ENCODE assay signal across 13 cellular contexts in the genomic region with DNA sequence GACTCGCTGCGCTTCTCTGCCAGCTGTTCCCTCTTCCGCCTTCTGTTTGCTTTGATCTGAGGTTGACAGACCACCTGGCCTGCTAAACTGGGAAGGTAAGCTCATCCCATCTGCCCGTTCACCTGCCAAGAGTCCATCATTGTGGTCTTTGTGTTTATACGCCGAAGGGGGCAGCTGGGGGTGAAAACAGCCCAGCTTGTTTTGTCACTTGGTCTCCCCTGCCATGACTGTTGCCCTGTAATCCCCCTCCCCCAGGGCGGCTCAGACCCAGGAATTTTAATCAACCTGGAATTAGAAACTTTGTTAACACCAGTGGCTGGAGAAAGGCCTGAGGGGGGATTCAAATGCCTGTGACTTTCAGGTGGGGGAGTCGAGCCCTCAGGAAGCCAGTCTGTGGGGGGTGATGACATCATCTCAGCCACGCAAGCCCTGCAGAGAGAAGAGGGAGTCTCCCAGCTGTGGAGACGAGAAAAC.
DNase-seq lines count a peak whose midpoint lies in the region; ATAC-seq and TF ChIP-seq lines count a peak whose summit lies in the region.
"Had no signal": no experiment of that assay in that cellular context is flagged by ENCODE, and none has a peak within 500 bp of the region (broad histone marks: within the 10 kb centered on the region; RNA-seq: fewer than 3 reads in every experiment).

No MANE protein-coding gene starts in this region.

- POLR2A ChIA-PET in RWPE1 (lab: Yijun Ruan, JAX; ENCODE audit: low non-redundant PET), result no interaction called here

- H3K79me2 ChIP-seq in GM23338 (replicated peaks; ENCODE audit: insufficient read depth), result no peaks in the 10 kb centered on the region

- no peaks in the 10 kb centered on the region for H3K9me2 ChIP-seq in GM23338 (ENCODE audit: insufficient read depth)

- CTCF ChIA-PET in RWPE1 (lab: Yijun Ruan, JAX), result no interaction called here

- H3K4me1 Mint-ChIP-seq in GM23338, result peaks cover 29% of the 10 kb centered on the region
- H3K4me1 Mint-ChIP-seq in nephron, result peaks cover 67% of the 10 kb centered on the region

- no peak for TF ChIP-seq POLR2A in esophagus squamous epithelium (IDR thresholded peaks at IDR 0.05)

- H2AFZ ChIP-seq in GM23338, result 0 out of 2 replicates have a peak overlapping the region, but pooled peaks have one; percentile 63

- H4K20me1 ChIP-seq in GM23338 (replicated peaks; ENCODE audit: insufficient read depth), result no peaks in the 10 kb centered on the region

- TF ChIP-seq CTCF in GM23338 (conservative IDR thresholded peaks at IDR 0.05; ENCODE audit: low read depth in 2 of 2) (no peak), nephron (IDR thresholded peaks at IDR 0.05; ENCODE audit: unreplicated experiment in 3 of 3) (no peak), RWPE1 (conservative IDR thresholded peaks at IDR 0.05; ENCODE audit: low read depth) (no peak), esophagus squamous epithelium (IDR thresholded peaks at IDR 0.05) (no peak)

- H3K9me3 Mint-ChIP-seq in GM23338, result no peaks in the 10 kb centered on the region
- H3K9me3 Mint-ChIP-seq in nephron, result peaks cover 4% of the 10 kb centered on the region
- H3K9me3 Mint-ChIP-seq: activated T-helper 2 cell treated with anti-CD3 and anti-CD28 coated beads, Interferon-gamma antibody, Interleukin-2, Interleukin-4, amounts not matched to agents 10 μg/mL and 5 μg/mL and 100 μg/mL, durations not matched to agents 14 hours and 24 hours and 36 hours; CD4-positive, CD25-positive, alpha-beta regulatory T cell; naive thymus-derived CD4-positive, alpha-beta T cell had no signal

- H3K4me1 ChIP-seq in GM23338 (ENCODE audit: insufficient read depth), result peaks cover 4% of the 10 kb centered on the region; the same call in 1 of the 2 replicates
- H3K4me1 ChIP-seq in SJCRH30, result peaks cover 46% of the 10 kb centered on the region
- H3K4me1 ChIP-seq in esophagus squamous epithelium, result peaks cover 0 to 15% (median 0%) of the 10 kb centered on the region in 3 donors

- H3K36me3 Mint-ChIP-seq in GM23338 (ENCODE audit: low read depth) (no peaks in the 10 kb centered on the region), nephron (ENCODE audit: low read depth) (no peaks in the 10 kb centered on the region)
- H3K36me3 Mint-ChIP-seq: CD4-positive, CD25-positive, alpha-beta regulatory T cell; naive thymus-derived CD4-positive, alpha-beta T cell had no signal

- intact Hi-C loops in esophagus squamous epithelium (cut with DNase I), result no loop called here

- DNase-seq in GM23338 (ENCODE audit: low spot score), result no peak
- peak; percentile 92 for DNase-seq in NCI-H146 treated with DMSO at 0.1 percent for 48 hours (lab: John Stamatoyannopoulos, UW; ENCODE audit: unreplicated experiment)
- DNase-seq in SJCRH30, result peak; percentile 59 to 64
- DNase-seq in RWPE1 (ENCODE audit: low spot score), result no peak
- no peak for DNase-seq in esophagus squamous epithelium (lab: John Stamatoyannopoulos, UW)
- DNase-seq: activated CD4-positive, alpha-beta T cell treated with anti-CD3 and anti-CD28 coated beads, Interleukin-2, amount 50 U/mL, for 48 hours; CD4-positive, CD25-positive, alpha-beta regulatory T cell; effector CD8-positive, alpha-beta T cell; kidney glomerular epithelial cell; naive thymus-derived CD4-positive, alpha-beta T cell had no signal

- H3K4me3 ChIP-seq in GM23338, result no peak overlapping the region
- no peak overlapping the region for H3K4me3 ChIP-seq in SJCRH30
- H3K4me3 ChIP-seq in esophagus squamous epithelium, result no peak overlapping the region

- H3K27ac Mint-ChIP-seq in GM23338, result peak overlapping the region; percentile 83
- peak overlapping the region; percentile 24 to 38 (median 29) for H3K27ac Mint-ChIP-seq in nephron
- H3K27ac Mint-ChIP-seq: activated T-helper 2 cell treated with anti-CD3 and anti-CD28 coated beads, Interferon-gamma antibody, Interleukin-2, Interleukin-4, amounts not matched to agents 10 μg/mL and 5 μg/mL and 100 μg/mL, durations not matched to agents 14 hours and 24 hours and 36 hours had no signal

- H3K27me3 ChIP-seq in GM23338 (ENCODE audit: insufficient read depth) (no peaks in the 10 kb centered on the region), SJCRH30 (no peaks in the 10 kb centered on the region), esophagus squamous epithelium (no peaks in the 10 kb centered on the region)

- H3K4me2 ChIP-seq in GM23338, result no peak overlapping the region

- H3F3A ChIP-seq in GM23338 (replicated peaks; ENCODE audit: low read depth), result no peaks in the 10 kb centered on the region

- peaks cover 3% of the 10 kb centered on the region for H3K27me3 Mint-ChIP-seq in GM23338 (ENCODE audit: insufficient read depth, low read depth, poor library complexity)
- H3K27me3 Mint-ChIP-seq in nephron (ENCODE audit: low read depth), result peaks cover 7% of the 10 kb centered on the region
- H3K27me3 Mint-ChIP-seq: CD4-positive, CD25-positive, alpha-beta regulatory T cell; naive thymus-derived CD4-positive, alpha-beta T cell had no signal

- H3K36me3 ChIP-seq in GM23338 (ENCODE audit: insufficient read depth), result no peaks in the 10 kb centered on the region
- no peaks in the 10 kb centered on the region for H3K36me3 ChIP-seq in SJCRH30
- H3K36me3 ChIP-seq in esophagus squamous epithelium, result no peaks in the 10 kb centered on the region

- ATAC-seq in GM23338, result no peak
- ATAC-seq in HG03442 (IDR thresholded peaks at IDR 0.05; ENCODE audit: unreplicated experiment), result no peak
- ATAC-seq: naive thymus-derived CD4-positive, alpha-beta T cell had no signal

- H3K9me3 ChIP-seq in SJCRH30 (replicated peaks), result no peaks in the 10 kb centered on the region
- H3K9me3 ChIP-seq in esophagus squamous epithelium, result no peaks in the 10 kb centered on the region

- H3K27ac ChIP-seq in GM23338 (ENCODE audit: low read depth), result no peak overlapping the region
- H3K27ac ChIP-seq in SJCRH30, result peak overlapping the region; percentile 95
- H3K27ac ChIP-seq in RWPE1, result no peak overlapping the region
- H3K27ac ChIP-seq in esophagus squamous epithelium, result no peak overlapping the region

- H3K4me3 Mint-ChIP-seq in GM23338 (no peak overlapping the region), nephron (no peak overlapping the region)
- H3K4me3 Mint-ChIP-seq: CD4-positive, CD25-positive, alpha-beta regulatory T cell; naive thymus-derived CD4-positive, alpha-beta T cell had no signal

- WGBS in esophagus squamous epithelium, 2 donors, result 69 to 96% methylated on average over 4 to 10 of the region's 10 CpGs

TF ChIP-seq in GM23338, 12 proteins besides CTCF, POLR2A, EP300 and RAD21 (continues in another document):
- TF ChIP-seq EZH2 (IDR thresholded peaks at IDR 0.05; ENCODE audit: low read depth, unreplicated experiment) (no peak), ZNF331 (CRISPR knock-in tag; IDR thresholded peaks at IDR 0.05; ENCODE audit: low read depth) (no peak), NANOG (IDR thresholded peaks at IDR 0.05; ENCODE audit: borderline replicate concordance) (no peak), STAT1 (IDR thresholded peaks at IDR 0.05; ENCODE audit: unreplicated experiment) (no peak), POLR2AphosphoS5 (IDR thresholded peaks at IDR 0.05; ENCODE audit: low read depth) (no peak), JUNB (IDR thresholded peaks at IDR 0.05; ENCODE audit: unreplicated experiment) (no peak)
- TF ChIP-seq, protein P1, sequence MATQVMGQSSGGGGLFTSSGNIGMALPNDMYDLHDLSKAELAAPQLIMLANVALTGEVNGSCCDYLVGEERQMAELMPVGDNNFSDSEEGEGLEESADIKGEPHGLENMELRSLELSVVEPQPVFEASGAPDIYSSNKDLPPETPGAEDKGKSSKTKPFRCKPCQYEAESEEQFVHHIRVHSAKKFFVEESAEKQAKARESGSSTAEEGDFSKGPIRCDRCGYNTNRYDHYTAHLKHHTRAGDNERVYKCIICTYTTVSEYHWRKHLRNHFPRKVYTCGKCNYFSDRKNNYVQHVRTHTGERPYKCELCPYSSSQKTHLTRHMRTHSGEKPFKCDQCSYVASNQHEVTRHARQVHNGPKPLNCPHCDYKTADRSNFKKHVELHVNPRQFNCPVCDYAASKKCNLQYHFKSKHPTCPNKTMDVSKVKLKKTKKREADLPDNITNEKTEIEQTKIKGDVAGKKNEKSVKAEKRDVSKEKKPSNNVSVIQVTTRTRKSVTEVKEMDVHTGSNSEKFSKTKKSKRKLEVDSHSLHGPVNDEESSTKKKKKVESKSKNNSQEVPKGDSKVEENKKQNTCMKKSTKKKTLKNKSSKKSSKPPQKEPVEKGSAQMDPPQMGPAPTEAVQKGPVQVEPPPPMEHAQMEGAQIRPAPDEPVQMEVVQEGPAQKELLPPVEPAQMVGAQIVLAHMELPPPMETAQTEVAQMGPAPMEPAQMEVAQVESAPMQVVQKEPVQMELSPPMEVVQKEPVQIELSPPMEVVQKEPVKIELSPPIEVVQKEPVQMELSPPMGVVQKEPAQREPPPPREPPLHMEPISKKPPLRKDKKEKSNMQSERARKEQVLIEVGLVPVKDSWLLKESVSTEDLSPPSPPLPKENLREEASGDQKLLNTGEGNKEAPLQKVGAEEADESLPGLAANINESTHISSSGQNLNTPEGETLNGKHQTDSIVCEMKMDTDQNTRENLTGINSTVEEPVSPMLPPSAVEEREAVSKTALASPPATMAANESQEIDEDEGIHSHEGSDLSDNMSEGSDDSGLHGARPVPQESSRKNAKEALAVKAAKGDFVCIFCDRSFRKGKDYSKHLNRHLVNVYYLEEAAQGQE (IDR thresholded peaks at IDR 0.05; ENCODE audit: unreplicated experiment), result no peak
- TF ChIP-seq, protein P2, sequence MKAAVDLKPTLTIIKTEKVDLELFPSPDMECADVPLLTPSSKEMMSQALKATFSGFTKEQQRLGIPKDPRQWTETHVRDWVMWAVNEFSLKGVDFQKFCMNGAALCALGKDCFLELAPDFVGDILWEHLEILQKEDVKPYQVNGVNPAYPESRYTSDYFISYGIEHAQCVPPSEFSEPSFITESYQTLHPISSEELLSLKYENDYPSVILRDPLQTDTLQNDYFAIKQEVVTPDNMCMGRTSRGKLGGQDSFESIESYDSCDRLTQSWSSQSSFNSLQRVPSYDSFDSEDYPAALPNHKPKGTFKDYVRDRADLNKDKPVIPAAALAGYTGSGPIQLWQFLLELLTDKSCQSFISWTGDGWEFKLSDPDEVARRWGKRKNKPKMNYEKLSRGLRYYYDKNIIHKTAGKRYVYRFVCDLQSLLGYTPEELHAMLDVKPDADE (IDR thresholded peaks at IDR 0.05), result no peak

Comparison
In these comparisons a context has a peak if more than half of its experiments do, and no peak if none do; other contexts are left out.
1. DNase-seq: peak in NCI-H146 treated with DMSO at 0.1 percent for 48 hours (single experiment) and SJCRH30 (2 of 2); none in GM23338 (single experiment), RWPE1 (single experiment) and esophagus squamous epithelium (single experiment).